ENCODE assay signal across 25 cellular contexts in the genomic region with DNA sequence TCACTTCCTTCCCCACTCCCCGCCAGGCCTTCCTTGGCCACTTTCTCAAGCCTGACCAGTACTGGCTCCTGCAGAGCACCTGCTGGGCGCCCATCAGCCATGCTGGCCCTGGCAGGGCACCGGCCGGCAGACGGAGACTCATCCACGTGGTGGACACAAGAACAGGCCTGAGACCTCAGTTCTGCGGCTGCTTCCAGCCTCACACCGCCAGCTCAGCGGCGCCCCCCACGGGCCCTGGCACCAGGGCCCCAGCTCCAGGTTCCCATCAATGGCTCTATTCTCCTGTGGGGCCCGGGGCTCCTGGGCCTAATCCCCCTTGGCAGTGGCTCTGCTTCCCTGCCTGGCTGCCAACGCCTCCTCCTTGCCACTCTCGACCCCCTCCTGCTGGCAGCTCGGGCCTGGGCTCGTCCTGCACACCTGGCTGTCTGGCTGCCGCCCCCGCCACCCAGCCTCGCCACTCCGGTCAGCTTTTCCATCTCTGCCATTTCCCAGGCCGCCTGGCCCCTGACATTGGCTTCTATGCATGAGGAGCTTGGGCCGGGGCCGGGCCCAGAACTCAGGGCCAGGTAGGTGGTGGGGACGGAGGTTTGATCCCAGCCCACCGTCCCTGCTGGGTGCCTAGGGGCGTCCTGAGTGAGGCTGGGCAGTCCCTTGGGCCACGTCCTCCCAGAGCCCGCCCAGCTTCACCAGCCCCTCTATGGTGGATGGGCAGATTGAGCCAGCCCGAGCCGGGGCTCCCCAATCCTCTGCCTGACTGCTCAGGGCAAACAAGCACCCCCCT. TPM values are rescaled to one million over a fixed set of nuclear protein-coding genes. Genes with fewer than 3 reads are reported as not detected.
A peak's percentile ranks its signal among the peaks of the same experiment; 100 is the strongest.
DNase-seq lines count a peak whose midpoint lies in the region; ATAC-seq and TF ChIP-seq lines count a peak whose summit lies in the region.
"Had no signal": no experiment of that assay in that cellular context is flagged by ENCODE, and none has a peak within 500 bp of the region (broad histone marks: within the 10 kb centered on the region; RNA-seq: fewer than 3 reads in every experiment).

No MANE protein-coding gene starts in this region.

- H3K9me3 Mint-ChIP-seq in activated naive CD4-positive, alpha-beta T cell treated with anti-CD3 and anti-CD28 coated beads, Interleukin-2, amount 50 U/mL, for 24 hours = no peaks in the 10 kb centered on the region
- H3K9me3 Mint-ChIP-seq: activated CD4-positive, alpha-beta T cell treated with anti-CD3 and anti-CD28 coated beads, Interleukin-2, amount 10 ng/mL, durations not matched to agents 24 days and 14 days; CD4-positive, CD25-positive, alpha-beta regulatory T cell; nephron had no signal

- peaks cover 43% of the 10 kb centered on the region for H3K79me2 ChIP-seq in osteoblast (ENCODE audit: insufficient read depth, low read length)

- H4K20me1 ChIP-seq in osteoblast (ENCODE audit: insufficient read depth, low read length) = peaks cover 55% of the 10 kb centered on the region

- TF ChIP-seq POLR2A in GM18505 (IDR thresholded peaks at IDR 0.05; ENCODE audit: borderline replicate concordance, extremely low read depth, insufficient read depth, insufficient read length) = no peak

- peaks cover 17% of the 10 kb centered on the region for H3K4me1 Mint-ChIP-seq in activated naive CD4-positive, alpha-beta T cell treated with anti-CD3 and anti-CD28 coated beads, Interleukin-2, amount 50 U/mL, for 24 hours

- H3K4me2 ChIP-seq in osteoblast (ENCODE audit: insufficient read depth, low read length) = no peak overlapping the region

- peaks cover 8% of the 10 kb centered on the region for H3K4me1 ChIP-seq in osteoblast (ENCODE audit: insufficient read depth, low read length)

- H2AFZ ChIP-seq in osteoblast (ENCODE audit: low read length) = no peak overlapping the region

- DNase-seq in activated naive CD4-positive, alpha-beta T cell (lab: John Stamatoyannopoulos, UW) = no peak
- DNase-seq in HFF-Myc (ENCODE audit: extremely low read depth, low read depth) (no peak), brain microvascular endothelial cell (no peak), osteoblast (ENCODE audit: insufficient read length, low spot score, missing footprints) (peak; percentile 84), NCI-H510A (lab: John Stamatoyannopoulos, UW) (no peak), Kasumi-1 (lab: John Stamatoyannopoulos, UW) (no peak)
- DNase-seq: activated CD4-positive, alpha-beta T cell treated with anti-CD3 and anti-CD28 coated beads, Interleukin-2, amount 10 ng/mL, durations not matched to agents 24 days and 14 days; activated CD8-positive, alpha-beta memory T cell treated with anti-CD3 and anti-CD28 coated beads, Interleukin-2, amount 50 U/mL, for 48 hours; activated gamma-delta T cell; amygdala; CD4-positive, CD25-positive, alpha-beta regulatory T cell; DMS79 treated with DMSO at 0.1 percent for 48 hours; midbrain; NCI-H1417 treated with DMSO at 0.1 percent for 48 hours; NCI-H2171 treated with DMSO at 0.1 percent for 48 hours; NCI-H82; small intestine; stimulated activated CD4-positive, alpha-beta T cell treated with anti-CD3 and anti-CD28 coated beads, Interleukin-4, amount 100 ng/mL, for 1 hour had no signal

- peak overlapping the region; percentile 12 for H3K27ac Mint-ChIP-seq in activated naive CD4-positive, alpha-beta T cell treated with anti-CD3 and anti-CD28 coated beads, Interleukin-2, amount 50 U/mL, for 24 hours
- H3K27ac Mint-ChIP-seq: activated CD4-positive, alpha-beta T cell treated with anti-CD3 and anti-CD28 coated beads, Interleukin-2, amount 10 ng/mL, durations not matched to agents 24 days and 14 days; CD4-positive, CD25-positive, alpha-beta regulatory T cell; nephron; progenitor cell of endocrine pancreas had no signal

- H3K36me3 Mint-ChIP-seq in activated naive CD4-positive, alpha-beta T cell treated with anti-CD3 and anti-CD28 coated beads, Interleukin-2, amount 50 U/mL, for 24 hours = peaks cover 5% of the 10 kb centered on the region

- TF ChIP-seq CTCF in HFF-Myc (IDR thresholded peaks at IDR 0.05; ENCODE audit: low read depth, low read length, missing control alignments) (peak; percentile 20), brain microvascular endothelial cell (IDR thresholded peaks at IDR 0.05; ENCODE audit: low read depth, low read length, missing control alignments) (peak; percentile 14), osteoblast (IDR thresholded peaks at IDR 0.05; ENCODE audit: extremely low read depth, low read depth, low read length) (no peak)

- in situ Hi-C loops in brain microvascular endothelial cell (cut with HindIII; ENCODE audit: low pct_ligation_motif_present, low sequenced_read_pairs) = no loop called here

- H3K4me3 ChIP-seq in HFF-Myc (replicated peaks; ENCODE audit: low read depth, low read length) (no peak overlapping the region), brain microvascular endothelial cell (ENCODE audit: low read depth, low read length) (no peak overlapping the region), osteoblast (ENCODE audit: insufficient read depth, low read length) (no peak overlapping the region)

- no peak overlapping the region for H3K4me3 Mint-ChIP-seq in activated naive CD4-positive, alpha-beta T cell treated with anti-CD3 and anti-CD28 coated beads, Interleukin-2, amount 50 U/mL, for 24 hours
- H3K4me3 Mint-ChIP-seq: activated CD4-positive, alpha-beta T cell treated with anti-CD3 and anti-CD28 coated beads, Interleukin-2, amount 10 ng/mL, durations not matched to agents 24 days and 14 days; nephron had no signal

- H3K27ac ChIP-seq in brain microvascular endothelial cell (no peak overlapping the region), osteoblast (ENCODE audit: low read depth, low read length) (no peak overlapping the region)

- ATAC-seq in GM18505 (IDR thresholded peaks at IDR 0.05; ENCODE audit: unreplicated experiment) = no peak
- ATAC-seq: esophagus mucosa, left lobe of liver had no signal

- H3K27me3 Mint-ChIP-seq in activated naive CD4-positive, alpha-beta T cell treated with anti-CD3 and anti-CD28 coated beads, Interleukin-2, amount 50 U/mL, for 24 hours = no peaks in the 10 kb centered on the region
- H3K27me3 Mint-ChIP-seq: activated CD4-positive, alpha-beta T cell treated with anti-CD3 and anti-CD28 coated beads, Interleukin-2, amount 10 ng/mL, durations not matched to agents 24 days and 14 days; CD4-positive, CD25-positive, alpha-beta regulatory T cell; progenitor cell of endocrine pancreas had no signal

- H3K36me3 ChIP-seq in brain microvascular endothelial cell (replicated peaks) (peaks cover 22% of the 10 kb centered on the region), osteoblast (ENCODE audit: insufficient read depth, low read length) (peaks cover 8% of the 10 kb centered on the region)

- H3K27me3 ChIP-seq in brain microvascular endothelial cell (replicated peaks) (no peaks in the 10 kb centered on the region), osteoblast (ENCODE audit: insufficient read depth, low read length) (no peaks in the 10 kb centered on the region)

- H3K9me3 ChIP-seq in osteoblast (ENCODE audit: low read depth, low read length) = no peaks in the 10 kb centered on the region

RNA-seq across cellular contexts. Expression of gene NDUFA11, which starts 6.2 kb away (rescaled TPM):
- total RNA-seq in osteoblast = 235 and 265 TPM in 2 replicates

RNA-seq across cellular contexts. Expression of gene VMAC, which starts 7.3 kb away (rescaled TPM):
- 12.3 and 12.7 TPM in 2 replicates for total RNA-seq in osteoblast

RNA-seq across cellular contexts. Expression of gene CAPS, which starts 16.7 kb away (rescaled TPM):
- total RNA-seq in osteoblast = 10.6 and 18.1 TPM in 2 replicates

RNA-seq across cellular contexts. Expression of gene FUT5, which starts 27.0 kb away (rescaled TPM):
- total RNA-seq in osteoblast = not detected in 2 replicates
- total RNA-seq: activated CD4-positive, alpha-beta T cell treated with anti-CD3 and anti-CD28 coated beads, Interleukin-2, amount 10 ng/mL, durations not matched to agents 24 days and 14 days; esophagus mucosa; glomerular endothelial cell; progenitor cell of endocrine pancreas had no signal

RNA-seq across cellular contexts. Expression of gene FUT3, which starts 46.1 kb away (rescaled TPM):
- not detected in 2 replicates for total RNA-seq in osteoblast
- total RNA-seq: activated CD4-positive, alpha-beta T cell treated with anti-CD3 and anti-CD28 coated beads, Interleukin-2, amount 10 ng/mL, durations not matched to agents 24 days and 14 days; CD4-positive, CD25-positive, alpha-beta regulatory T cell; glomerular endothelial cell; progenitor cell of endocrine pancreas had no signal
